ENCODE assay signal across 19 cellular contexts in genomic region chr20:61853073-61854005, GRCh38.
DNase-seq lines count a peak whose midpoint lies in the region; ATAC-seq and TF ChIP-seq lines count a peak whose summit lies in the region.
"Had no signal": no experiment of that assay in that cellular context is flagged by ENCODE, and none has a peak within 500 bp of the region (broad histone marks: within the 10 kb centered on the region; RNA-seq: fewer than 3 reads in every experiment).

No MANE protein-coding gene starts in this region.

- no peaks in the 10 kb centered on the region for H3K4me1 Mint-ChIP-seq in chondrocyte (ENCODE audit: low read depth)
- H3K4me1 Mint-ChIP-seq: B cell; CD4-positive, alpha-beta memory T cell; GM23338; IgD-negative memory B cell had no signal

- H3K9me3 Mint-ChIP-seq in chondrocyte (ENCODE audit: low read depth): no peaks in the 10 kb centered on the region
- H3K9me3 Mint-ChIP-seq: GM23338 had no signal

- WGBS in right cardiac atrium: 80% methylated on average over 24 of the region's 24 CpGs
- 80 to 87% (median 83%) methylated on average over 18 to 24 of the region's 24 CpGs for WGBS in stomach, 5 donors

- H3K27ac ChIP-seq in right cardiac atrium (ENCODE audit: low read length) (no peak overlapping the region), right atrium auricular region (no peak overlapping the region), stomach (no peak overlapping the region)
- H3K27ac ChIP-seq: C4-2B had no signal

- DNase-seq in right cardiac atrium: peak; percentile 5 to 53 (median 21)
- DNase-seq in right atrium auricular region (ENCODE audit: low spot score): no peak
- peak; percentile 11 for DNase-seq in NB4 (ENCODE audit: low read depth)
- peak; percentile 81 for DNase-seq in chondrocyte (ENCODE audit: low spot score)
- no peak for DNase-seq in stomach
- DNase-seq: CD4-positive, alpha-beta memory T cell; DMS153; DMS79; GF-D8; H7; KBM-7 had no signal

- H3K4me3 Mint-ChIP-seq in chondrocyte (ENCODE audit: unreplicated experiment): no peak overlapping the region
- H3K4me3 Mint-ChIP-seq: B cell; CD4-positive, alpha-beta memory T cell; GM23338 had no signal

- H3K27me3 ChIP-seq in right cardiac atrium (ENCODE audit: control insufficient read depth, insufficient read depth): no peaks in the 10 kb centered on the region
- H3K27me3 ChIP-seq in right atrium auricular region: peaks cover 0 to 3% of the 10 kb centered on the region in 2 donors
- H3K27me3 ChIP-seq in stomach: peaks cover 0 to 43% (median 0%) of the 10 kb centered on the region in 3 donors

- H3K4me1 ChIP-seq in right cardiac atrium (ENCODE audit: control insufficient read depth, insufficient read depth, low read length): no peaks in the 10 kb centered on the region
- no peaks in the 10 kb centered on the region for H3K4me1 ChIP-seq in right atrium auricular region
- H3K4me1 ChIP-seq in stomach: no peaks in the 10 kb centered on the region

- no peaks in the 10 kb centered on the region for H3K36me3 Mint-ChIP-seq in chondrocyte (ENCODE audit: low read depth)
- H3K36me3 Mint-ChIP-seq: CD4-positive, alpha-beta memory T cell; IgD-negative memory B cell had no signal

- TF ChIP-seq POLR2A in NB4 (IDR thresholded peaks at IDR 0.05; ENCODE audit: extremely low read depth, insufficient read length): no peak
- TF ChIP-seq POLR2A in stomach (IDR thresholded peaks at IDR 0.05): no peak

- H3K27me3 Mint-ChIP-seq in chondrocyte (ENCODE audit: low read depth): peaks cover 6% of the 10 kb centered on the region
- H3K27me3 Mint-ChIP-seq: B cell; CD4-positive, alpha-beta memory T cell; IgD-negative memory B cell had no signal

- intact Hi-C loops in right cardiac atrium (cut with DNase I) (no loop called here), stomach (cut with DNase I; ENCODE audit: low total_unique reads) (no loop called here)

- no peak for ATAC-seq in right cardiac atrium
- ATAC-seq in GM21528 (IDR thresholded peaks at IDR 0.05; ENCODE audit: low FRiP score, unreplicated experiment): no peak
- ATAC-seq in GM21423 (IDR thresholded peaks at IDR 0.05; ENCODE audit: unreplicated experiment): no peak
- ATAC-seq: GM23338, HCT116, HepG2 had no signal

- H3K36me3 ChIP-seq in right atrium auricular region (no peaks in the 10 kb centered on the region), stomach (no peaks in the 10 kb centered on the region)

- TF ChIP-seq CTCF in right atrium auricular region (IDR thresholded peaks at IDR 0.05): no peak
- no peak for TF ChIP-seq CTCF in NB4 (IDR thresholded peaks at IDR 0.05; ENCODE audit: low read depth, low read length)
- TF ChIP-seq CTCF in chondrocyte (IDR thresholded peaks at IDR 0.05): no peak
- TF ChIP-seq CTCF in stomach (IDR thresholded peaks at IDR 0.05): no peak

- no peak overlapping the region for H3K27ac Mint-ChIP-seq in chondrocyte (ENCODE audit: unreplicated experiment)
- H3K27ac Mint-ChIP-seq: B cell; CD4-positive, alpha-beta memory T cell; GM23338; IgD-negative memory B cell had no signal

- H3K9me3 ChIP-seq in right cardiac atrium (ENCODE audit: control insufficient read depth, low read length) (no peaks in the 10 kb centered on the region), right atrium auricular region (no peaks in the 10 kb centered on the region), stomach (peaks cover 0 to 29% (median 12%) of the 10 kb centered on the region in 4 donors)

- no peak for TF ChIP-seq EP300 in stomach (IDR thresholded peaks at IDR 0.05)

- H3K4me3 ChIP-seq in right cardiac atrium (ENCODE audit: low read length) (no peak overlapping the region), right atrium auricular region (no peak overlapping the region), NB4 (ENCODE audit: low read depth, low read length) (no peak overlapping the region), stomach (no peak overlapping the region)
- H3K4me3 ChIP-seq: GM23338 had no signal

Comparison
In these comparisons a context has a peak if more than half of its experiments do, and no peak if none do; other contexts are left out.
1. DNase-seq: peak in right cardiac atrium (3 of 3), NB4 (single experiment) and chondrocyte (single experiment); none in right atrium auricular region (single experiment) and stomach (single experiment).